Comparison of ENCODE assay signal across 9 cellular contexts in genomic region chr10:21527634-21528451, GRCh38. TPM values are rescaled to one million over a fixed set of nuclear protein-coding genes. Genes with fewer than 3 reads are reported as not detected.
DNase-seq lines count a peak whose midpoint lies in the region; ATAC-seq and TF ChIP-seq lines count a peak whose summit lies in the region.
"Had no signal": no experiment of that assay in that cellular context is flagged by ENCODE, and none has a peak within 500 bp of the region (broad histone marks: within the 10 kb centered on the region; RNA-seq: fewer than 3 reads in every experiment).

No MANE protein-coding gene starts in this region.

- H3K4me1 ChIP-seq in mesendoderm (ENCODE audit: control insufficient read depth, low read depth, low read length) (peaks cover 3% of the 10 kb centered on the region), aorta (ENCODE audit: control insufficient read depth in 1 of 2, insufficient read depth in 2 of 2, low read length in 2 of 2) (no peaks in the 10 kb centered on the region)
- H3K4me1 ChIP-seq: BLaER1 had no signal

- no peak overlapping the region for H2BK120ac ChIP-seq in mesendoderm (ENCODE audit: low read depth, low read length)

- H2BK5ac ChIP-seq in mesendoderm (ENCODE audit: low read length): no peak overlapping the region

- H4K5ac ChIP-seq in mesendoderm (ENCODE audit: low read length): no peak overlapping the region

- intact Hi-C loops in aorta (cut with DNase I): loop anchor here (10.0 kb wide), 2 partner anchors 797 to 1963 kb away; partner anchors contain the start of gene BMI1 (in 1 of the 2)

- H3K9me3 ChIP-seq in aorta (ENCODE audit: control insufficient read depth, low read length): no peaks in the 10 kb centered on the region
- H3K9me3 ChIP-seq: BLaER1 had no signal

- peak overlapping the region; percentile 100 for H3K18ac ChIP-seq in mesendoderm (ENCODE audit: low read length)

- H3K36me3 ChIP-seq in mesendoderm (ENCODE audit: control insufficient read depth, insufficient read depth, low read length) (no peaks in the 10 kb centered on the region), aorta (ENCODE audit: control insufficient read depth in 1 of 2, insufficient read depth in 2 of 2, low read length in 1 of 2) (no peaks in the 10 kb centered on the region)
- H3K36me3 ChIP-seq: BLaER1 had no signal

- no peaks in the 10 kb centered on the region for H3K79me2 ChIP-seq in mesendoderm (ENCODE audit: control insufficient read depth, insufficient read depth, low read length)

- no peak overlapping the region for H3K23ac ChIP-seq in mesendoderm (ENCODE audit: low read length)

- WGBS in mesendoderm (ENCODE audit: extremely low coverage, insufficient coverage, low lambda C conversion rate): no CpG with 5 or more reads among the region's 18 CpGs
- 35 to 37% methylated on average over 18 of the region's 18 CpGs for WGBS in aorta, 2 donors

- H4K8ac ChIP-seq in mesendoderm (ENCODE audit: low read depth, low read length): no peak overlapping the region

- peak overlapping the region; percentile 90 for H3K4ac ChIP-seq in mesendoderm (ENCODE audit: low read depth, low read length)

- no peak for TF ChIP-seq CTCF in omental fat pad (IDR thresholded peaks at IDR 0.05)

- peak overlapping the region; percentile 21 for H3K4me2 ChIP-seq in mesendoderm (ENCODE audit: low read length)
- H3K4me2 ChIP-seq: BLaER1 had no signal

- H2AK5ac ChIP-seq in mesendoderm (ENCODE audit: low read length): no peak overlapping the region

- peak overlapping the region; percentile 83 for H3K56ac ChIP-seq in mesendoderm (ENCODE audit: low read length)

- no peaks in the 10 kb centered on the region for H3K27me3 ChIP-seq in mesendoderm (ENCODE audit: insufficient read depth, low read length, poor library complexity)
- no peaks in the 10 kb centered on the region for H3K27me3 ChIP-seq in aorta (ENCODE audit: control insufficient read depth in 1 of 2, insufficient read depth in 2 of 2, low read length in 1 of 2)

- H3K4me3 ChIP-seq in mesendoderm (ENCODE audit: low read length): peak overlapping the region; percentile 27
- H3K4me3 ChIP-seq in aorta (ENCODE audit: low read length in 2 of 2): peak overlapping the region; percentile 61 to 62
- H3K4me3 ChIP-seq: BLaER1 had no signal

- no peak for ATAC-seq in aorta (ENCODE audit: low FRiP score)
- ATAC-seq in omental fat pad (ENCODE audit: low FRiP score): no peak

- no peak overlapping the region for H2BK15ac ChIP-seq in mesendoderm (replicated peaks; ENCODE audit: low read depth)

- H3K27ac ChIP-seq in caudate nucleus (ENCODE audit: low read depth, low read length) (peak overlapping the region; percentile 97), mesendoderm (ENCODE audit: low read depth, low read length) (peak overlapping the region; percentile 99), aorta (ENCODE audit: low read depth in 1 of 2, low read length in 2 of 2) (peak overlapping the region; percentile 73 to 93)
- H3K27ac ChIP-seq: BLaER1 had no signal

- H3K79me1 ChIP-seq in mesendoderm (ENCODE audit: low read length): no peaks in the 10 kb centered on the region

- peak overlapping the region; percentile 87 for H3K9ac ChIP-seq in mesendoderm (ENCODE audit: low read length)
- H3K9ac ChIP-seq: BLaER1 had no signal

- DNase-seq in DMS79 treated with DMSO at 0.1 percent for 48 hours (lab: John Stamatoyannopoulos, UW): peak; percentile 64
- no peak for DNase-seq in DMS79 (lab: John Stamatoyannopoulos, UW)
- peak; percentile 52 for DNase-seq in NCI-H460 (ENCODE audit: extremely low read depth, low read depth)
- no peak for DNase-seq in caudate nucleus (lab: John Stamatoyannopoulos, UW)
- DNase-seq in mesendoderm: no peak
- no peak for DNase-seq in aorta
- no peak for DNase-seq in omental fat pad (ENCODE audit: low spot score)
- no peak for DNase-seq in HuH-7.5 (ENCODE audit: low spot score)

RNA-seq across cellular contexts. Expression of gene SKIDA1, which starts 2.4 kb away (rescaled TPM):
- 1.3 TPM in 2 replicates for total RNA-seq in NCI-H460 (2014; rRNA removed; shearing (Covaris generic))
- polyA plus RNA-seq in NCI-H460 (2014; cell fraction: nucleus; rRNA removed): 1.4 TPM in 2 replicates
- 1.6 TPM for polyA plus RNA-seq in mesendoderm (2013, experiment 1 of 2)
- 1.7 TPM for polyA plus RNA-seq in mesendoderm (2013, experiment 2 of 2)
- total RNA-seq in aorta (1 to 10 TPM; 1.2 to 1.4 TPM), omental fat pad (1 to 10 TPM in 2 of 4 donors, under 1 TPM in 2; 0.36 to 1.4 (median 0.77) TPM)
- polyA plus RNA-seq in aorta: under 1 TPM; 0.15 to 0.75 TPM

RNA-seq across cellular contexts. Expression of gene MLLT10, which starts 6.2 kb away (rescaled TPM):
- 30.5 and 35.5 TPM in 2 replicates for total RNA-seq in NCI-H460 (2014; rRNA removed; shearing (Covaris generic))
- polyA plus RNA-seq in NCI-H460 (2014; cell fraction: nucleus; rRNA removed): 23.2 and 27.7 TPM in 2 replicates
- 37.4 TPM for polyA plus RNA-seq in mesendoderm (2013, experiment 1 of 2)
- polyA plus RNA-seq in mesendoderm (2013, experiment 2 of 2): 40.3 TPM
- total RNA-seq in aorta (10 to 100 TPM; 35.5 to 75.3 TPM), omental fat pad (10 to 100 TPM; 33.4 to 58.1 (median 43.6) TPM)
- polyA plus RNA-seq in aorta: 10 to 100 TPM in 1 of 2 donors, 1 to 10 TPM in 1; 8.4 to 17.1 TPM

Comparison
In these comparisons a context has a peak if more than half of its experiments do, and no peak if none do; other contexts are left out.
1. DNase-seq: peak in DMS79 treated with DMSO at 0.1 percent for 48 hours (single experiment) and NCI-H460 (single experiment); none in DMS79 (single experiment), caudate nucleus (0 of 61), mesendoderm (single experiment), aorta (0 of 2), omental fat pad (single experiment) and HuH-7.5 (single experiment).
2. Peak in every context shown above with its lines, with median percentiles within 50 percentile points of each other: H3K27ac ChIP-seq.